9 cellular contexts compared by ENCODE assay signal in genomic region chrX:2408856-2409255, GRCh38.
"Had no signal": no experiment of that assay in that cellular context is flagged by ENCODE, and none has a peak within 500 bp of the region (broad histone marks: within the 10 kb centered on the region; RNA-seq: fewer than 3 reads in every experiment).

No MANE protein-coding gene starts in this region.

- DNase-seq: GM23248, GOT3, H7, HFFc6, IMR-90, KG1 had no signal

- H2AFZ ChIP-seq: GM23248 had no signal

- H3K9me3 ChIP-seq: HAP-1 had no signal

- H3K27ac Mint-ChIP-seq: HFFc6 had no signal

- H3K4me3 Mint-ChIP-seq: HFFc6 had no signal

- ATAC-seq: HCT116, K562 had no signal

- H3K4me3 ChIP-seq: GM23248, HAP-1, K562 had no signal

- H3K27ac ChIP-seq: GM23248 had no signal
